19 cellular contexts compared by ENCODE assay signal in the genomic region with DNA sequence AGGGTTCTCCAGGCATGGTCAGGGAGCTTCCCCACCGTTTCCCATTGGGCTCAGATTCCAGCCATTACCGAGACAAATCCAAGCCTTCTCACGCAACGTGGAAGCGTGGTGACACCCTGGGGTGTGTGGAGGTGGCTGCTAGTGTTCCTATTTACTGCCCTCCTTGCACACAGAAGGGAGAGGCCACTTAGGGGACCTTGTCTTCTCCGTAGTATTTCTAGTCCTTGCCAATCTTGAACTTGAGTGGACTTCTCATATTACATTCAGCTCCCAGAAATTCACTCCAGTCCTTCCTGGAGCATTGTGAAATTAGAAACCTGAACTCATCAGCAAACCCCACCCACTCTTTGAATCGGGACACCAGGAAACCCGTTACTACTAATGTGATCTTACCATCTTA.
"Had no signal": no experiment of that assay in that cellular context is flagged by ENCODE, and none has a peak within 500 bp of the region (broad histone marks: within the 10 kb centered on the region; RNA-seq: fewer than 3 reads in every experiment).

No MANE protein-coding gene starts in this region.

- H3K9me3 ChIP-seq: body of pancreas, prostate gland, thoracic aorta had no signal

- H3K4me1 ChIP-seq: body of pancreas, foreskin keratinocyte, prostate gland had no signal

- H3K4me1 Mint-ChIP-seq: natural killer cell had no signal

- DNase-seq: activated CD4-positive, alpha-beta memory T cell treated with anti-CD3 and anti-CD28 coated beads for 36 hours; activated CD4-positive, alpha-beta T cell treated with anti-CD3 and anti-CD28 coated beads for 48 hours; activated effector memory CD4-positive, alpha-beta T cell treated with Interleukin-2 at 50 U/mL for 16 hours; activated naive CD4-positive, alpha-beta T cell treated with anti-CD3 and anti-CD28 coated beads for 36 hours; activated T-cell treated with anti-CD3 and anti-CD28 coated beads, Interleukin-2, amount 50 U/mL, for 48 hours; anterior cingulate cortex; body of pancreas; dermis blood vessel endothelial cell; effector CD8-positive, alpha-beta T cell; erythroblast; foreskin keratinocyte; left colon; natural killer cell; stimulated activated CD4-positive, alpha-beta T cell treated with anti-CD3 and anti-CD28 coated beads, Interleukin-4, amount 100 ng/mL, for 1 hour; stimulated activated naive CD4-positive, alpha-beta T cell treated with Interleukin-2 at 50 U/mL for 16 hours had no signal

- H3K27ac ChIP-seq: body of pancreas, foreskin keratinocyte, prostate gland, thoracic aorta had no signal

- H3K4me3 ChIP-seq: body of pancreas, prostate gland, thoracic aorta had no signal

- H3K27ac Mint-ChIP-seq: activated CD4-positive, alpha-beta memory T cell treated with anti-CD3 and anti-CD28 coated beads for 36 hours; activated naive CD4-positive, alpha-beta T cell treated with anti-CD3 and anti-CD28 coated beads for 36 hours; mesothelial cell of epicardium; natural killer cell; type B pancreatic cell had no signal

- H3K27me3 ChIP-seq: body of pancreas, foreskin keratinocyte had no signal

- H3K36me3 ChIP-seq: prostate gland, thoracic aorta had no signal

- ATAC-seq: body of pancreas, foreskin keratinocyte, left colon, natural killer cell had no signal

- H3K36me3 Mint-ChIP-seq: activated CD4-positive, alpha-beta memory T cell treated with anti-CD3 and anti-CD28 coated beads for 36 hours; mesothelial cell of epicardium; natural killer cell; type B pancreatic cell had no signal

- H3K9me3 Mint-ChIP-seq: activated CD4-positive, alpha-beta memory T cell treated with anti-CD3 and anti-CD28 coated beads for 36 hours; activated naive CD4-positive, alpha-beta T cell treated with anti-CD3 and anti-CD28 coated beads for 36 hours; mesothelial cell of epicardium; natural killer cell; type B pancreatic cell had no signal

- H3K4me3 Mint-ChIP-seq: activated CD4-positive, alpha-beta memory T cell treated with anti-CD3 and anti-CD28 coated beads for 36 hours; activated naive CD4-positive, alpha-beta T cell treated with anti-CD3 and anti-CD28 coated beads for 36 hours; mesothelial cell of epicardium; natural killer cell; type B pancreatic cell had no signal
